ENCODE assay signal across 12 cellular contexts in genomic region chr1:9596419-9597123, GRCh38. TPM values are rescaled to one million over a fixed set of nuclear protein-coding genes. Genes with fewer than 3 reads are reported as not detected.
DNase-seq lines count a peak whose midpoint lies in the region; ATAC-seq and TF ChIP-seq lines count a peak whose summit lies in the region.
"Had no signal": no experiment of that assay in that cellular context is flagged by ENCODE, and none has a peak within 500 bp of the region (broad histone marks: within the 10 kb centered on the region; RNA-seq: fewer than 3 reads in every experiment).

No MANE protein-coding gene starts in this region.

- H3K4me1 ChIP-seq in SK-N-SH (ENCODE audit: control insufficient read depth in 1 of 2, insufficient read depth in 2 of 2, low read depth in 1 of 2, low read length in 1 of 2) (peaks cover 14 to 55% of the 10 kb centered on the region in 2 experiments; a peak in 3 of 4 replicates), OCI-LY1 (ENCODE audit: insufficient read depth, low read length, severe bottlenecking) (peaks cover 28% of the 10 kb centered on the region)

- ATAC-seq in SK-N-SH treated with all-trans-retinoic acid at 6 μM for 48 hours (no peak), left ventricle myocardium superior (peak; percentile 32), GM21390 (IDR thresholded peaks at IDR 0.05; ENCODE audit: unreplicated experiment) (no peak)
- ATAC-seq in stimulated activated effector memory CD8-positive, alpha-beta T cell treated with anti-CD3 and anti-CD28 coated beads, Interleukin-12 subunit alpha, Interleukin-12 subunit beta, amount 100 ng/mL, for 72 hours, result no peak
- ATAC-seq: activated T-cell treated with anti-CD3 and anti-CD28 coated beads, Interleukin-2, amount 50 U/mL, for 4 hours had no signal

- H3K9me3 Mint-ChIP-seq in stimulated activated effector memory CD8-positive, alpha-beta T cell treated with anti-CD3 and anti-CD28 coated beads, Interleukin-12 subunit alpha, Interleukin-12 subunit beta, amount 100 ng/mL, for 72 hours, result no peaks in the 10 kb centered on the region
- H3K9me3 Mint-ChIP-seq: activated T-cell treated with anti-CD3 and anti-CD28 coated beads, Interleukin-2, amount 50 U/mL, for 4 hours; stimulated activated naive CD8-positive, alpha-beta T cell treated with anti-CD3 and anti-CD28 coated beads, Interleukin-15, Interleukin-2, amounts not matched to agents 100 ng/mL and 50 ng/mL, for 24 hours had no signal

- no peak for TF ChIP-seq EP300 in SK-N-SH (IDR thresholded peaks at IDR 0.05; ENCODE audit: borderline replicate concordance in 1 of 2, low read depth in 1 of 2, low read length in 1 of 2)

- H4K20me1 ChIP-seq in SK-N-SH (ENCODE audit: insufficient read depth), result peaks cover 13% of the 10 kb centered on the region; the same call in 1 of the 2 replicates
- no peaks in the 10 kb centered on the region for H4K20me1 ChIP-seq in OCI-LY1 (ENCODE audit: insufficient read depth, low read length)

- peaks cover 16% of the 10 kb centered on the region for H3K4me1 Mint-ChIP-seq in stimulated activated effector memory CD8-positive, alpha-beta T cell treated with anti-CD3 and anti-CD28 coated beads, Interleukin-12 subunit alpha, Interleukin-12 subunit beta, amount 100 ng/mL, for 72 hours

- H3K36me3 Mint-ChIP-seq in stimulated activated effector memory CD8-positive, alpha-beta T cell treated with anti-CD3 and anti-CD28 coated beads, Interleukin-12 subunit alpha, Interleukin-12 subunit beta, amount 100 ng/mL, for 72 hours, result peaks cover 37% of the 10 kb centered on the region

- H3K4me3 ChIP-seq in SK-N-SH (ENCODE audit: low read depth in 2 of 2, low read length in 1 of 2) (no peak overlapping the region), OCI-LY1 (ENCODE audit: low read depth, low read length, poor library complexity, severe bottlenecking) (no peak overlapping the region)
- H3K4me3 ChIP-seq: vagina had no signal

- H2AFZ ChIP-seq in SK-N-SH (ENCODE audit: low read depth) (no peak overlapping the region), OCI-LY1 (ENCODE audit: low read length) (no peak overlapping the region)

- peak overlapping the region; percentile 26 for H3K27ac Mint-ChIP-seq in stimulated activated effector memory CD8-positive, alpha-beta T cell treated with anti-CD3 and anti-CD28 coated beads, Interleukin-12 subunit alpha, Interleukin-12 subunit beta, amount 100 ng/mL, for 72 hours
- H3K27ac Mint-ChIP-seq: stimulated activated naive CD8-positive, alpha-beta T cell treated with anti-CD3 and anti-CD28 coated beads, Interleukin-15, Interleukin-2, amounts not matched to agents 100 ng/mL and 50 ng/mL, for 24 hours had no signal

- peak; percentile 56 for DNase-seq in SK-N-SH
- no peak for DNase-seq in left ventricle myocardium superior
- no peak for DNase-seq in stimulated activated effector memory CD8-positive, alpha-beta T cell treated with anti-CD3 and anti-CD28 coated beads, Interleukin-12 subunit alpha, Interleukin-12 subunit beta, amount 100 ng/mL, for 72 hours (ENCODE audit: low spot score in 2 of 2)
- no peak for DNase-seq in stimulated activated naive CD4-positive, alpha-beta T cell (lab: John Stamatoyannopoulos, UW)
- DNase-seq in NCI-H1436 treated with DMSO at 0.1 percent for 48 hours (lab: John Stamatoyannopoulos, UW), result no peak
- DNase-seq: activated T-cell treated with anti-CD3 and anti-CD28 coated beads, Interleukin-2, amount 50 U/mL, for 4 hours; GDM1 had no signal

- intact Hi-C loops in left ventricle myocardium superior (cut with micrococcal nuclease), result no loop called here

- TF ChIP-seq RAD21 in SK-N-SH (IDR thresholded peaks at IDR 0.05; ENCODE audit: low read length), result no peak

- H3K9ac ChIP-seq in SK-N-SH (no peak overlapping the region), OCI-LY1 (ENCODE audit: low read length) (no peak overlapping the region)

- H3K9me2 ChIP-seq in SK-N-SH (no peaks in the 10 kb centered on the region), OCI-LY1 (ENCODE audit: low read depth, low read length) (no peaks in the 10 kb centered on the region)

- 86% methylated on average over 9 of the region's 27 CpGs for WGBS in SK-N-SH (ENCODE audit: low lambda C conversion rate)

- H3F3A ChIP-seq in SK-N-SH (replicated peaks; ENCODE audit: insufficient read depth) (no peaks in the 10 kb centered on the region), OCI-LY1 (ENCODE audit: insufficient read depth, low read length) (no peaks in the 10 kb centered on the region)

- H3K79me2 ChIP-seq in SK-N-SH (ENCODE audit: insufficient read depth) (peaks cover 41% of the 10 kb centered on the region), OCI-LY1 (ENCODE audit: insufficient read depth, low read length) (peaks cover 20% of the 10 kb centered on the region; the same call in 1 of the 2 replicates)

- no peak overlapping the region for H3K4me3 Mint-ChIP-seq in stimulated activated effector memory CD8-positive, alpha-beta T cell treated with anti-CD3 and anti-CD28 coated beads, Interleukin-12 subunit alpha, Interleukin-12 subunit beta, amount 100 ng/mL, for 72 hours
- H3K4me3 Mint-ChIP-seq: activated T-cell treated with anti-CD3 and anti-CD28 coated beads, Interleukin-2, amount 50 U/mL, for 4 hours; stimulated activated naive CD8-positive, alpha-beta T cell treated with anti-CD3 and anti-CD28 coated beads, Interleukin-15, Interleukin-2, amounts not matched to agents 100 ng/mL and 50 ng/mL, for 24 hours had no signal

- H3K27me3 ChIP-seq in SK-N-SH (ENCODE audit: insufficient read depth) (no peaks in the 10 kb centered on the region), OCI-LY1 (ENCODE audit: insufficient read depth, low read length) (no peaks in the 10 kb centered on the region)
- H3K27me3 ChIP-seq: vagina had no signal

- POLR2A ChIA-PET in SK-N-SH (lab: Yijun Ruan, JAX), result no interaction called here

- TF ChIP-seq CTCF in SK-N-SH (IDR thresholded peaks at IDR 0.05) (no peak), OCI-LY1 (IDR thresholded peaks at IDR 0.05; ENCODE audit: low read length) (no peak)

- H3K4me2 ChIP-seq in SK-N-SH, result no peak overlapping the region
- no peak overlapping the region for H3K4me2 ChIP-seq in OCI-LY1 (ENCODE audit: low read length)

- CTCF ChIA-PET in SK-N-SH (lab: Yijun Ruan, JAX), result interaction anchor here (1.0 kb wide), 1 partner anchor 31 kb away, joined by 3 read pairs; no protein-coding TSS in a partner anchor

- peaks cover 0 to 24% of the 10 kb centered on the region in 2 experiments for H3K36me3 ChIP-seq in SK-N-SH (replicated peaks in 1 of 2; ENCODE audit: control insufficient read depth in 1 of 2, insufficient read depth in 2 of 2, low read length in 1 of 2)
- peaks cover 46% of the 10 kb centered on the region for H3K36me3 ChIP-seq in OCI-LY1 (ENCODE audit: insufficient read depth, low read length)

- peak overlapping the region in 1 of 2 experiments; percentile 53; a peak in 1 of 4 replicates for H3K27ac ChIP-seq in SK-N-SH (ENCODE audit: low read depth in 2 of 2, low read length in 1 of 2)
- peak overlapping the region; percentile 41 for H3K27ac ChIP-seq in OCI-LY1 (ENCODE audit: low read depth, low read length, poor library complexity, severe bottlenecking)
- H3K27ac ChIP-seq: vagina had no signal

- H3K9me3 ChIP-seq in SK-N-SH (no peaks in the 10 kb centered on the region), OCI-LY1 (ENCODE audit: low read length) (no peaks in the 10 kb centered on the region)
- H3K9me3 ChIP-seq: vagina had no signal

TF ChIP-seq in SK-N-SH, 30 proteins besides CTCF, POLR2A, EP300 and RAD21 (continues in another document):
- TF ChIP-seq EZH2phosphoT487 (IDR thresholded peaks at IDR 0.05; ENCODE audit: borderline replicate concordance, low read depth) (no peak), USF2 (IDR thresholded peaks at IDR 0.05; ENCODE audit: borderline replicate concordance, low read depth, low read length) (no peak), TAF1 (IDR thresholded peaks at IDR 0.05; ENCODE audit: borderline replicate concordance, low read depth, low read length) (no peak), FOSL2 (IDR thresholded peaks at IDR 0.05; ENCODE audit: borderline replicate concordance, low read depth) (no peak), RCOR1 (IDR thresholded peaks at IDR 0.05; ENCODE audit: low read length) (no peak), NFIC (IDR thresholded peaks at IDR 0.05; ENCODE audit: borderline replicate concordance) (no peak)

TF ChIP-seq in SK-N-SH treated with all-trans-retinoic acid at 6 μM for 48 hours, 23 proteins besides CTCF, POLR2A, EP300 and RAD21 (continues in another document):
- TF ChIP-seq CSRNP3 (CRISPR knock-in tag; IDR thresholded peaks at IDR 0.05), result no peak
- TF ChIP-seq ISL1 (CRISPR knock-in tag; IDR thresholded peaks at IDR 0.05), result no peak
- TF ChIP-seq PPARA (CRISPR knock-in tag; IDR thresholded peaks at IDR 0.05; ENCODE audit: borderline replicate concordance), result no peak
- no peak for TF ChIP-seq ZNF565 (CRISPR knock-in tag; conservative IDR thresholded peaks at IDR 0.05; ENCODE audit: low read depth)

RNA-seq across cellular contexts. Expression of gene TMEM201, which starts 7.9 kb away (rescaled TPM):
- polyA plus RNA-seq in SK-N-SH (2012; rRNA removed), result 3.0 and 8.2 TPM in 2 replicates
- 2.7 and 5.1 TPM in 2 replicates for polyA plus RNA-seq in SK-N-SH (2012; cell fraction: cytosol; rRNA removed)
- polyA plus RNA-seq in SK-N-SH (2012; cell fraction: nucleus; rRNA removed), result 17.3 and 19.4 TPM in 2 replicates
- 20.8 TPM for total RNA-seq in left ventricle myocardium superior

RNA-seq across cellular contexts. Expression of gene PIK3CD, which starts 55.0 kb away (rescaled TPM):
- 5.5 and 6.0 TPM in 2 replicates for polyA plus RNA-seq in SK-N-SH (2012; rRNA removed)
- 2.7 and 3.9 TPM in 2 replicates for polyA plus RNA-seq in SK-N-SH (2012; cell fraction: cytosol; rRNA removed)
- 12.9 and 13.6 TPM in 2 replicates for polyA plus RNA-seq in SK-N-SH (2012; cell fraction: nucleus; rRNA removed)
- total RNA-seq in left ventricle myocardium superior, result 3.4 TPM

RNA-seq across cellular contexts. Expression of gene SLC25A33, which starts 57.3 kb away (rescaled TPM):
- 4.8 and 5.0 TPM in 2 replicates for polyA plus RNA-seq in SK-N-SH (2012; rRNA removed)
- polyA plus RNA-seq in SK-N-SH (2012; cell fraction: cytosol; rRNA removed), result 6.6 and 7.0 TPM in 2 replicates
- 1.5 and 2.8 TPM in 2 replicates for polyA plus RNA-seq in SK-N-SH (2012; cell fraction: nucleus; rRNA removed)
- 3.8 TPM for total RNA-seq in left ventricle myocardium superior
